11 cellular contexts compared by ENCODE assay signal in genomic region chr15:62503451-62503850, GRCh38.
DNase-seq lines count a peak whose midpoint lies in the region; ATAC-seq and TF ChIP-seq lines count a peak whose summit lies in the region.
"Had no signal": no experiment of that assay in that cellular context is flagged by ENCODE, and none has a peak within 500 bp of the region (broad histone marks: within the 10 kb centered on the region; RNA-seq: fewer than 3 reads in every experiment).

No MANE protein-coding gene starts in this region.

- H3K4me3 ChIP-seq in retinal pigment epithelial cell (ENCODE audit: low read length): no peak overlapping the region

- H3K4me3 Mint-ChIP-seq in activated T-helper 2 cell treated with anti-CD3 and anti-CD28 coated beads, Interferon-gamma antibody, Interleukin-2, Interleukin-4, amounts not matched to agents 10 μg/mL and 5 μg/mL and 100 μg/mL, durations not matched to agents 14 hours and 24 hours and 36 hours (ENCODE audit: low read depth): no peak overlapping the region
- H3K4me3 Mint-ChIP-seq: activated naive CD8-positive, alpha-beta T cell treated with anti-CD3 and anti-CD28 coated beads, Interleukin-2, amount 10 ng/mL, durations not matched to agents 7 days and 5 days; T-helper 17 cell had no signal

- no peaks in the 10 kb centered on the region for H3K9me3 Mint-ChIP-seq in activated T-helper 2 cell treated with anti-CD3 and anti-CD28 coated beads, Interferon-gamma antibody, Interleukin-2, Interleukin-4, amounts not matched to agents 10 μg/mL and 5 μg/mL and 100 μg/mL, durations not matched to agents 14 hours and 24 hours and 36 hours
- H3K9me3 Mint-ChIP-seq: activated naive CD8-positive, alpha-beta T cell treated with anti-CD3 and anti-CD28 coated beads, Interleukin-2, amount 10 ng/mL, durations not matched to agents 7 days and 5 days had no signal

- H3K27me3 Mint-ChIP-seq in activated T-helper 2 cell treated with anti-CD3 and anti-CD28 coated beads, Interferon-gamma antibody, Interleukin-2, Interleukin-4, amounts not matched to agents 10 μg/mL and 5 μg/mL and 100 μg/mL, durations not matched to agents 14 hours and 24 hours and 36 hours (ENCODE audit: low read depth): no peaks in the 10 kb centered on the region

- H3K36me3 Mint-ChIP-seq in activated T-helper 2 cell treated with anti-CD3 and anti-CD28 coated beads, Interferon-gamma antibody, Interleukin-2, Interleukin-4, amounts not matched to agents 10 μg/mL and 5 μg/mL and 100 μg/mL, durations not matched to agents 14 hours and 24 hours and 36 hours (ENCODE audit: low read depth): no peaks in the 10 kb centered on the region
- H3K36me3 Mint-ChIP-seq: activated naive CD8-positive, alpha-beta T cell treated with anti-CD3 and anti-CD28 coated beads, Interleukin-2, amount 10 ng/mL, durations not matched to agents 7 days and 5 days had no signal

- TF ChIP-seq CTCF in retinal pigment epithelial cell (conservative IDR thresholded peaks at IDR 0.05; ENCODE audit: low read depth, low read length): no peak

- H3K27ac Mint-ChIP-seq in activated T-helper 2 cell treated with anti-CD3 and anti-CD28 coated beads, Interferon-gamma antibody, Interleukin-2, Interleukin-4, amounts not matched to agents 10 μg/mL and 5 μg/mL and 100 μg/mL, durations not matched to agents 14 hours and 24 hours and 36 hours: no peak overlapping the region
- H3K27ac Mint-ChIP-seq: activated naive CD8-positive, alpha-beta T cell treated with anti-CD3 and anti-CD28 coated beads, Interleukin-2, amount 10 ng/mL, durations not matched to agents 7 days and 5 days; T-helper 17 cell had no signal

- no peaks in the 10 kb centered on the region for H3K4me1 Mint-ChIP-seq in activated T-helper 2 cell treated with anti-CD3 and anti-CD28 coated beads, Interferon-gamma antibody, Interleukin-2, Interleukin-4, amounts not matched to agents 10 μg/mL and 5 μg/mL and 100 μg/mL, durations not matched to agents 14 hours and 24 hours and 36 hours (ENCODE audit: low read depth)
- H3K4me1 Mint-ChIP-seq: activated naive CD8-positive, alpha-beta T cell treated with anti-CD3 and anti-CD28 coated beads, Interleukin-2, amount 10 ng/mL, durations not matched to agents 7 days and 5 days; T-helper 17 cell had no signal

- DNase-seq in EL (peak; percentile 56), NCI-H226 (peak; percentile 20), dermis blood vessel endothelial cell (peak; percentile 62), retinal pigment epithelial cell (ENCODE audit: low read depth) (peak; percentile 58)
- DNase-seq in central memory CD4-positive, alpha-beta T cell: no peak
- DNase-seq in activated T-helper 2 cell treated with anti-CD3 and anti-CD28 coated beads, Interferon-gamma antibody, Interleukin-2, Interleukin-4, amounts not matched to agents 10 μg/mL and 5 μg/mL and 100 μg/mL, durations not matched to agents 14 hours and 24 hours and 36 hours (ENCODE audit: low spot score): no peak
- DNase-seq: activated naive CD8-positive, alpha-beta T cell treated with anti-CD3 and anti-CD28 coated beads, Interleukin-2, amount 10 ng/mL, durations not matched to agents 7 days and 5 days; NCI-H526; T-helper 17 cell had no signal

- intact Hi-C loops in activated T-helper 2 cell treated with anti-CD3 and anti-CD28 coated beads, Interferon-gamma antibody, Interleukin-2, Interleukin-4, amounts not matched to agents 10 μg/mL and 5 μg/mL and 100 μg/mL, durations not matched to agents 14 hours and 24 hours and 36 hours (cut with micrococcal nuclease): no loop called here

- ATAC-seq in HG02678 (IDR thresholded peaks at IDR 0.05; ENCODE audit: unreplicated experiment): no peak
- no peak for ATAC-seq in GM21528 (IDR thresholded peaks at IDR 0.05; ENCODE audit: low FRiP score, unreplicated experiment)
- ATAC-seq: T-helper 17 cell had no signal

Comparison
In these comparisons a context has a peak if more than half of its experiments do, and no peak if none do; other contexts are left out.
1. DNase-seq: peak in EL (single experiment), NCI-H226 (single experiment), dermis blood vessel endothelial cell (single experiment) and retinal pigment epithelial cell (single experiment); none in central memory CD4-positive, alpha-beta T cell (single experiment) and activated T-helper 2 cell treated with anti-CD3 and anti-CD28 coated beads, Interferon-gamma antibody, Interleukin-2, Interleukin-4, amounts not matched to agents 10 μg/mL and 5 μg/mL and 100 μg/mL, durations not matched to agents 14 hours and 24 hours and 36 hours (single experiment).